Comparison of ENCODE assay signal across 21 cellular contexts in genomic region chr4:79281577-79282359, GRCh38. TPM values are rescaled to one million over a fixed set of nuclear protein-coding genes. Genes with fewer than 3 reads are reported as not detected.
DNase-seq lines count a peak whose midpoint lies in the region; ATAC-seq and TF ChIP-seq lines count a peak whose summit lies in the region.
"Had no signal": no experiment of that assay in that cellular context is flagged by ENCODE, and none has a peak within 500 bp of the region (broad histone marks: within the 10 kb centered on the region; RNA-seq: fewer than 3 reads in every experiment).

No MANE protein-coding gene starts in this region.

- TF ChIP-seq CTCF in gastroesophageal sphincter (IDR thresholded peaks at IDR 0.05) (no peak), lower lobe of right lung (IDR thresholded peaks at IDR 0.05) (no peak)

- H3K27ac Mint-ChIP-seq in activated CD8-positive, alpha-beta T cell treated with anti-CD3 and anti-CD28 coated beads, Interleukin-2, amount 10 ng/mL, durations not matched to agents 7 days and 5 days, result no peak overlapping the region
- H3K27ac Mint-ChIP-seq: activated B cell treated with CpG ODN at 0.5 μM for 24 hours; activated T-helper 17 cell treated with anti-CD3 and anti-CD28 coated beads, Interleukin-2, amount 50 U/mL, for 72 hours; T-helper 1 cell treated with Interleukin-12 subunit alpha and Interleukin-12 subunit beta and Interleukin-4 antibody, amounts not matched to agents 30 μg/mL and 1 μg/mL, for 36 hours had no signal

- TF ChIP-seq EP300 in gastroesophageal sphincter (IDR thresholded peaks at IDR 0.05), result no peak

- H3K36me3 Mint-ChIP-seq in activated CD8-positive, alpha-beta T cell treated with anti-CD3 and anti-CD28 coated beads, Interleukin-2, amount 10 ng/mL, durations not matched to agents 7 days and 5 days (ENCODE audit: low read depth), result no peaks in the 10 kb centered on the region

- H3K4me1 ChIP-seq in ACC112 (ENCODE audit: control insufficient read depth, insufficient read depth, low read length, unreplicated experiment) (no peaks in the 10 kb centered on the region), gastroesophageal sphincter (peaks cover 0 to 51% (median 22%) of the 10 kb centered on the region in 3 donors), lower lobe of right lung (no peaks in the 10 kb centered on the region)
- H3K4me1 ChIP-seq: A549, vagina had no signal

- no peaks in the 10 kb centered on the region for H3K27me3 Mint-ChIP-seq in activated CD8-positive, alpha-beta T cell treated with anti-CD3 and anti-CD28 coated beads, Interleukin-2, amount 10 ng/mL, durations not matched to agents 7 days and 5 days (ENCODE audit: low read depth)
- H3K27me3 Mint-ChIP-seq: activated B cell treated with CpG ODN at 0.5 μM for 24 hours; activated T-helper 17 cell treated with anti-CD3 and anti-CD28 coated beads, Interleukin-2, amount 50 U/mL, for 72 hours had no signal

- no peaks in the 10 kb centered on the region for H3K9me3 ChIP-seq in gastroesophageal sphincter
- H3K9me3 ChIP-seq in lower lobe of right lung, result no peaks in the 10 kb centered on the region
- H3K9me3 ChIP-seq: A549, vagina had no signal

- ATAC-seq in GM21717 (IDR thresholded peaks at IDR 0.05; ENCODE audit: unreplicated experiment) (peak; percentile 52), gastroesophageal sphincter (peak; percentile 90), lower lobe of right lung (no peak)
- no peak for ATAC-seq in activated CD8-positive, alpha-beta T cell treated with anti-CD3 and anti-CD28 coated beads, Interleukin-2, amount 10 ng/mL, durations not matched to agents 7 days and 5 days
- ATAC-seq: A549; activated T-helper 17 cell treated with anti-CD3 and anti-CD28 coated beads, Interleukin-2, amount 50 U/mL, for 72 hours; left ventricle myocardium superior had no signal

- H3K36me3 ChIP-seq in ACC112 (ENCODE audit: insufficient read depth, low read length) (no peaks in the 10 kb centered on the region), gastroesophageal sphincter (no peaks in the 10 kb centered on the region), lower lobe of right lung (no peaks in the 10 kb centered on the region)
- H3K36me3 ChIP-seq: vagina had no signal

- H3K79me2 ChIP-seq in ACC112 (ENCODE audit: control insufficient read depth, insufficient read depth, low read length, unreplicated experiment), result no peaks in the 10 kb centered on the region

- H2AFZ ChIP-seq in ACC112 (ENCODE audit: low read length, unreplicated experiment), result peak overlapping the region; percentile 32

- TF ChIP-seq POLR2A in gastroesophageal sphincter (IDR thresholded peaks at IDR 0.05), result no peak

- H3K4me3 ChIP-seq in ACC112 (ENCODE audit: low read depth, low read length) (no peak overlapping the region), gastroesophageal sphincter (no peak overlapping the region), lower lobe of right lung (no peak overlapping the region)
- H3K4me3 ChIP-seq: A549, vagina had no signal

- no peaks in the 10 kb centered on the region for H3K4me1 Mint-ChIP-seq in activated CD8-positive, alpha-beta T cell treated with anti-CD3 and anti-CD28 coated beads, Interleukin-2, amount 10 ng/mL, durations not matched to agents 7 days and 5 days (ENCODE audit: low read depth)
- H3K4me1 Mint-ChIP-seq: activated B cell treated with CpG ODN at 0.5 μM for 24 hours; activated T-helper 17 cell treated with anti-CD3 and anti-CD28 coated beads, Interleukin-2, amount 50 U/mL, for 72 hours had no signal

- H3K27me3 ChIP-seq in ACC112 (ENCODE audit: insufficient read depth, low read length) (peaks cover 4% of the 10 kb centered on the region), gastroesophageal sphincter (no peaks in the 10 kb centered on the region), lower lobe of right lung (ENCODE audit: low read depth) (no peaks in the 10 kb centered on the region)
- H3K27me3 ChIP-seq: vagina had no signal

- intact Hi-C loops in lower lobe of right lung (cut with DNase I), result no loop called here

- POLR2A ChIA-PET in activated CD8-positive, alpha-beta T cell treated with anti-CD3 and anti-CD28 coated beads, Interleukin-2, amount 10 ng/mL, durations not matched to agents 7 days and 5 days (lab: Charles Lee), result no interaction called here

- 10 to 11% methylated on average over 1 of the region's 1 CpG for whole genome bisulfite sequencing in gastroesophageal sphincter (ENCODE audit: low coverage in 1 of 2), 2 donors

- H3K9me3 Mint-ChIP-seq in activated CD8-positive, alpha-beta T cell treated with anti-CD3 and anti-CD28 coated beads, Interleukin-2, amount 10 ng/mL, durations not matched to agents 7 days and 5 days (ENCODE audit: insufficient read depth), result no peaks in the 10 kb centered on the region
- H3K9me3 Mint-ChIP-seq: activated B cell treated with CpG ODN at 0.5 μM for 24 hours; activated T-helper 17 cell treated with anti-CD3 and anti-CD28 coated beads, Interleukin-2, amount 50 U/mL, for 72 hours; T-helper 1 cell treated with Interleukin-12 subunit alpha and Interleukin-12 subunit beta and Interleukin-4 antibody, amounts not matched to agents 30 μg/mL and 1 μg/mL, for 36 hours had no signal

- DNase-seq in NCI-H69 (lab: John Stamatoyannopoulos, UW) (peak; percentile 28), lower lobe of right lung (no peak), activated gamma-delta T cell (lab: John Stamatoyannopoulos, UW) (no peak)
- no peak for DNase-seq in activated CD8-positive, alpha-beta T cell treated with anti-CD3 and anti-CD28 coated beads, Interleukin-2, amount 10 ng/mL, durations not matched to agents 7 days and 5 days
- DNase-seq in activated naive CD4-positive, alpha-beta T cell treated with anti-CD3 and anti-CD28 coated beads, Interleukin-2, amount 50 U/mL, for 16 hours, result no peak
- DNase-seq: activated B cell treated with CpG ODN at 0.5 μM for 24 hours, cerebellar nuclear complex, DMS153, left ventricle myocardium superior, NCI-H1092 treated with DMSO at 0.1 percent for 48 hours had no signal

- no peak overlapping the region for H3K4me3 Mint-ChIP-seq in activated CD8-positive, alpha-beta T cell treated with anti-CD3 and anti-CD28 coated beads, Interleukin-2, amount 10 ng/mL, durations not matched to agents 7 days and 5 days
- H3K4me3 Mint-ChIP-seq: activated B cell treated with CpG ODN at 0.5 μM for 24 hours; activated T-helper 17 cell treated with anti-CD3 and anti-CD28 coated beads, Interleukin-2, amount 50 U/mL, for 72 hours; T-helper 1 cell treated with Interleukin-12 subunit alpha and Interleukin-12 subunit beta and Interleukin-4 antibody, amounts not matched to agents 30 μg/mL and 1 μg/mL, for 36 hours had no signal

- H3K27ac ChIP-seq in ACC112 (ENCODE audit: low read depth, low read length) (no peak overlapping the region), gastroesophageal sphincter (peak overlapping the region; percentile 60 to 90 (median 78)), lower lobe of right lung (no peak overlapping the region)
- H3K27ac ChIP-seq: A549, vagina had no signal

- CTCF ChIA-PET in activated CD8-positive, alpha-beta T cell treated with anti-CD3 and anti-CD28 coated beads, Interleukin-2, amount 10 ng/mL, durations not matched to agents 7 days and 5 days (lab: Charles Lee), result no interaction called here

RNA-seq across cellular contexts. Expression of gene NAA11, which starts 44.1 kb away (rescaled TPM):
- total RNA-seq in gastroesophageal sphincter (not detected), lower lobe of right lung (not detected)
- not detected for total RNA-seq in activated CD8-positive, alpha-beta T cell treated with anti-CD3 and anti-CD28 coated beads, Interleukin-2, amount 10 ng/mL, durations not matched to agents 7 days and 5 days
- total RNA-seq: activated B cell treated with CpG ODN at 0.5 μM for 24 hours; activated CD8-positive, alpha-beta memory T cell treated with anti-CD3 and anti-CD28 coated beads for 36 hours; activated T-helper 17 cell treated with anti-CD3 and anti-CD28 coated beads, Interleukin-2, amount 50 U/mL, for 72 hours; endothelial cell of umbilical vein; frontal cortex; left ventricle myocardium superior; osteocyte; vagina had no signal

Comparison
In these comparisons a context has a peak if more than half of its experiments do, and no peak if none do; other contexts are left out.
1. H3K27ac ChIP-seq: peak in gastroesophageal sphincter (4 of 4); none in ACC112 (single experiment) and lower lobe of right lung (single experiment).
2. ATAC-seq: peak in GM21717 (single experiment) and gastroesophageal sphincter (single experiment); none in lower lobe of right lung (0 of 2) and activated CD8-positive, alpha-beta T cell treated with anti-CD3 and anti-CD28 coated beads, Interleukin-2, amount 10 ng/mL, durations not matched to agents 7 days and 5 days (single experiment).